In the genomic region with DNA sequence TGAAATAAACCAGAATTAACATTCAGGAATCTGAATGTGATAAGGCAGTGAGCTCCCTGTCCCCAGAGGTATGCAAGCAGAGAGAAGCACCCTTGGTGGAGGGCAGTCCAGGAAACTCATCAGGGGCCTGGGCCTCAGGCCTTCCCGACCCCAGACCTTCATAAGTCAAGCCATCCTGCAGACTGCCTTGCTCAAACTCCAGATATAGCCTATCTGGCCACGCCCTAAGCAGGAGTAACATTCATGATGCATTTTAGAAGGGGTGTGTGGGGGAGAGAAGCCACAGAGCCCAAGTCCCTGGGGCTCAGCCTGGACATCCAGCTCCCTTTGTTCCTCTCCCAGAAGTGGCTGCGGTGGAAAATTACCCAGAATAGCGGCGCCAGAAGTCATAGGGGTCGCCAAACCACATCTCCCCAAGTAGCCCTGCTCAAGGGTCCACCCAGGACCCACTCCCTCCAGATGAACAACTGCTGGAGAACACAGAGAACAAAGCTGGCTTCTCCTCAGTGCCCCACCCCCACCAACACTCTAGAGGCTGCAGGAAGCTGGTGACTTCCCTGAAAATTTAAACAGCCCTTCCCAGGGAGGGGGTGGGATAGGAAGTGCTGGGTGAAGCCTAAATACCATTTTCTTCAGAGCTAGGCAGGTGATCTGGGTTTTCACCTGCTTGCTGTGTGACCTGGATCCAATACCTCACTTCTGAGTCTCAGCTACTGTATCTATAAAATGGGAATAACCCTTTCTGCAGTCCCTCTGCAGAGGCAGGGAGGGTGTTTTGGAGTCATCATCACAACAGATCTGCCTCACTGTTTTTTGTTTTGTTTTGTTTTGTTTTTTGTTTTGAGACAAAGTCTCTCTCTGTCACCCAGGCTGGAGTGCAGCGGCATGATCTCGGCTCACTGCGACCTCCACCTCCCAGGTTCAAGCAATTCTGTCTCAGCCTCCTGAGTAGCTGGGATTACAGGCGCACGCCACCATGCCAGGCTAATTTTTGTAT, we compare ENCODE assay signal across 8 cellular contexts. TPM values are rescaled to one million over a fixed set of nuclear protein-coding genes. Genes with fewer than 3 reads are reported as not detected.
DNase-seq lines count a peak whose midpoint lies in the region; ATAC-seq lines count a peak whose summit lies in the region.

No MANE protein-coding gene starts in this region.

- H3K4me1 Mint-ChIP-seq in activated CD4-positive, alpha-beta memory T cell treated with anti-CD3 and anti-CD28 coated beads, Interleukin-2, amount 10 ng/mL, durations not matched to agents 7 days and 5 days, result peaks cover 75% of the 10 kb centered on the region

- POLR2A ChIA-PET in activated CD4-positive, alpha-beta memory T cell treated with anti-CD3 and anti-CD28 coated beads, Interleukin-2, amount 10 ng/mL, durations not matched to agents 7 days and 5 days (lab: Charles Lee), result interaction anchor here (1.2 to 8.5 kb wide), 5 partner anchors 10 to 97 kb away, joined by 3 to 322 read pairs (median 170); no protein-coding TSS in a partner anchor

- H3K27ac Mint-ChIP-seq in activated CD4-positive, alpha-beta memory T cell treated with anti-CD3 and anti-CD28 coated beads, Interleukin-2, amount 10 ng/mL, durations not matched to agents 7 days and 5 days, result peak overlapping the region; percentile 94

- DNase-seq in DMS53 (lab: John Stamatoyannopoulos, UW) (peak; percentile 90), M059J (ENCODE audit: low read depth) (peak; percentile 92), left cardiac atrium (peak; percentile 77), sciatic nerve (ENCODE audit: low spot score) (no peak), putamen (ENCODE audit: low spot score) (no peak), cortex of kidney (lab: John Stamatoyannopoulos, UW) (no peak)
- DNase-seq in activated CD4-positive, alpha-beta memory T cell treated with anti-CD3 and anti-CD28 coated beads, Interleukin-2, amount 10 ng/mL, durations not matched to agents 7 days and 5 days, result no peak
- DNase-seq in stimulated activated CD4-positive, alpha-beta T cell treated with anti-CD3 and anti-CD28 coated beads, Interleukin-4, amount 100 ng/mL, for 24 hours, result no peak

- H3K27me3 Mint-ChIP-seq in activated CD4-positive, alpha-beta memory T cell treated with anti-CD3 and anti-CD28 coated beads, Interleukin-2, amount 10 ng/mL, durations not matched to agents 7 days and 5 days, result no peaks in the 10 kb centered on the region

- ATAC-seq in left cardiac atrium (no peak), sciatic nerve (peak; percentile 18)

- no peaks in the 10 kb centered on the region for H3K9me3 Mint-ChIP-seq in activated CD4-positive, alpha-beta memory T cell treated with anti-CD3 and anti-CD28 coated beads, Interleukin-2, amount 10 ng/mL, durations not matched to agents 7 days and 5 days

- peak overlapping the region; percentile 80 for H3K4me3 Mint-ChIP-seq in activated CD4-positive, alpha-beta memory T cell treated with anti-CD3 and anti-CD28 coated beads, Interleukin-2, amount 10 ng/mL, durations not matched to agents 7 days and 5 days

- intact Hi-C loops in left cardiac atrium (cut with DNase I) (no loop called here), sciatic nerve (cut with DNase I) (no loop called here)

- CTCF ChIA-PET in activated CD4-positive, alpha-beta memory T cell treated with anti-CD3 and anti-CD28 coated beads, Interleukin-2, amount 10 ng/mL, durations not matched to agents 7 days and 5 days (lab: Charles Lee), result interaction anchor here (0.9 to 2.4 kb wide), 4 partner anchors 9 to 195 kb away, joined by 3 to 8 read pairs (median 4); no protein-coding TSS in a partner anchor

- peaks cover 29% of the 10 kb centered on the region for H3K36me3 Mint-ChIP-seq in activated CD4-positive, alpha-beta memory T cell treated with anti-CD3 and anti-CD28 coated beads, Interleukin-2, amount 10 ng/mL, durations not matched to agents 7 days and 5 days (ENCODE audit: low read depth)

RNA-seq across cellular contexts. Expression of a gene that starts 1.5 kb away (rescaled TPM):
- total RNA-seq in M059J (2014; rRNA removed; shearing (Covaris generic)), result 40.5 and 57.7 TPM in 2 replicates
- 100 to 1,000 TPM; 177 to 186 TPM for total RNA-seq in activated CD4-positive, alpha-beta memory T cell treated with anti-CD3 and anti-CD28 coated beads, Interleukin-2, amount 10 ng/mL, durations not matched to agents 7 days and 5 days
- 10 to 100 TPM; 28.7 to 56.9 TPM for total RNA-seq in left cardiac atrium
- 257 TPM for total RNA-seq in sciatic nerve

Comparison
In these comparisons a context has a peak if more than half of its experiments do, and no peak if none do; other contexts are left out.
1. DNase-seq: peak in DMS53 (single experiment), M059J (single experiment) and left cardiac atrium (single experiment); none in activated CD4-positive, alpha-beta memory T cell treated with anti-CD3 and anti-CD28 coated beads, Interleukin-2, amount 10 ng/mL, durations not matched to agents 7 days and 5 days (single experiment), sciatic nerve (single experiment), stimulated activated CD4-positive, alpha-beta T cell treated with anti-CD3 and anti-CD28 coated beads, Interleukin-4, amount 100 ng/mL, for 24 hours (single experiment), putamen (single experiment) and cortex of kidney (single experiment).